8 cellular contexts compared by ENCODE assay signal in genomic region chr16:30394603-30395154, GRCh38. TPM values are rescaled to one million over a fixed set of nuclear protein-coding genes. Genes with fewer than 3 reads are reported as not detected.
DNase-seq lines count a peak whose midpoint lies in the region; ATAC-seq, FAIRE-seq and TF ChIP-seq lines count a peak whose summit lies in the region.

No MANE protein-coding gene starts in this region.

- H3K27me3 ChIP-seq in AG04450 (ENCODE audit: control insufficient read depth, insufficient read depth, low read length) (no peaks in the 10 kb centered on the region), HL-60 (ENCODE audit: insufficient read depth, poor library complexity, severe bottlenecking) (no peaks in the 10 kb centered on the region), K562 (ENCODE audit: control insufficient read depth in 2 of 2, insufficient read depth in 2 of 2, low read length in 2 of 2) (no peaks in the 10 kb centered on the region)

- peaks cover 23 to 46% of the 10 kb centered on the region in 2 experiments for H3K4me1 ChIP-seq in K562 (replicated peaks in 1 of 2; ENCODE audit: control insufficient read depth in 2 of 2, insufficient read depth in 2 of 2, low read length in 2 of 2)

- H3K79me2 ChIP-seq in K562 (ENCODE audit: control insufficient read depth, insufficient read depth, low read length) = peaks cover 10% of the 10 kb centered on the region

- peak; percentile 79 for FAIRE-seq in K562 (lab: Jason Lieb, UNC)

- H3K27ac ChIP-seq in AG04450 (ENCODE audit: low read depth, low read length) = peak overlapping the region; percentile 91
- peak overlapping the region; percentile 51 for H3K27ac ChIP-seq in HL-60 (replicated peaks)
- H3K27ac ChIP-seq in K562 (ENCODE audit: extremely low read depth, low read depth, low read length) = peak overlapping the region; percentile 86
- peak overlapping the region; percentile 21 for H3K27ac ChIP-seq in temporal lobe (ENCODE audit: low read depth, low read length)

- BruUV-seq in K562 (replicated peaks; lab: Mats Ljungman, UMichigan) = no TSS peak

- H3K36me3 ChIP-seq in K562 (ENCODE audit: control insufficient read depth, insufficient read depth, low read length) = peaks cover 21% of the 10 kb centered on the region; the same call in 2 of the 3 replicates

- no peak for TF ChIP-seq RAD21 in K562 (CRISPR knock-in tag; conservative IDR thresholded peaks at IDR 0.05 in 1 of 2, IDR thresholded peaks at IDR 0.05 in 1 of 2)

- H3K9me3 ChIP-seq in AG04450 (ENCODE audit: control insufficient read depth, insufficient read depth, low read length) = no peaks in the 10 kb centered on the region; the same call in 1 of the 2 replicates
- no peaks in the 10 kb centered on the region for H3K9me3 ChIP-seq in K562 (replicated peaks; ENCODE audit: control insufficient read depth, insufficient read depth, low read depth, low read length)

- CTCF ChIA-PET in AG04450 (lab: Charles Lee) (interaction anchor here (0.5 to 2.5 kb wide), 5 partner anchors 13 to 339 kb away, joined by 3 to 13 read pairs (median 5); partner anchors contain the start of gene ZNF771), K562 (lab: Yijun Ruan, JAX; ENCODE audit: low intra/inter-chr PET ratio) (interaction anchor here (0.5 to 0.6 kb wide), 2 partner anchors 313 to 466 kb away, joined by 4 read pairs; no protein-coding TSS in a partner anchor)

- TF ChIP-seq EP300 in K562 (IDR thresholded peaks at IDR 0.05; ENCODE audit: low read length) = no peak

- H3K4me3 ChIP-seq in AG04450 (ENCODE audit: low read depth, low read length) = peak overlapping the region; percentile 79
- peak overlapping the region; percentile 85 for H3K4me3 ChIP-seq in HL-60 (replicated peaks; ENCODE audit: insufficient read depth, low read length)
- H3K4me3 ChIP-seq in K562 = peak overlapping the region; percentile 87

- no peak; the same call in 1 of the 2 replicates for TF ChIP-seq POLR2A in K562 (conservative IDR thresholded peaks at IDR 0.05)

- TF ChIP-seq CTCF in AG04450 (IDR thresholded peaks at IDR 0.05; ENCODE audit: low read depth, low read length) = no peak
- TF ChIP-seq CTCF in HL-60 (IDR thresholded peaks at IDR 0.05; ENCODE audit: insufficient read depth, low read length) = no peak
- no peak for TF ChIP-seq CTCF in K562 (IDR thresholded peaks at IDR 0.05 in 2 of 3, conservative IDR thresholded peaks at IDR 0.05 in 1 of 3; ENCODE audit: insufficient read depth in 2 of 3, low read depth in 1 of 3, low read length in 3 of 3)

- 3% methylated on average over 22 of the region's 31 CpGs for WGBS in K562 (ENCODE audit: insufficient coverage, low coverage, missing lambda C conversion rate)

- peak overlapping the region; percentile 93 for H2AFZ ChIP-seq in K562 (ENCODE audit: low read depth, low read length)

- peak overlapping the region; percentile 76 for H3K4me2 ChIP-seq in K562 (ENCODE audit: insufficient read depth, low read length)

- DNase-seq in AG04450 (ENCODE audit: low read depth, low spot score) = no peak
- DNase-seq in HL-60 (ENCODE audit: low read depth in 1 of 2, low spot score in 1 of 2) = no peak
- peak in 3 of 4 experiments; percentile 27 to 76 (median 55) for DNase-seq in K562 (ENCODE audit: extremely low read depth in 1 of 4, low spot score in 3 of 4)
- DNase-seq in kidney glomerular epithelial cell (lab: John Stamatoyannopoulos, UW) = peak; percentile 10
- DNase-seq in foreskin melanocyte = no peak
- DNase-seq in activated CD4-positive, CD25-positive, alpha-beta regulatory T cell (lab: John Stamatoyannopoulos, UW) = no peak
- no peak for DNase-seq in NCI-H774 (lab: John Stamatoyannopoulos, UW)

- intact Hi-C loops in K562 (cut with micrococcal nuclease) = loop anchor here (2.0 kb wide), 1 partner anchor 14 kb away; no protein-coding TSS in a partner anchor

- ATAC-seq in K562 = peak; percentile 47

- H4K20me1 ChIP-seq in K562 (replicated peaks; ENCODE audit: control insufficient read depth, insufficient read depth, low read length) = no peaks in the 10 kb centered on the region

- in situ Hi-C loops in K562 (cut with MboI) = no loop called here

- POLR2A ChIA-PET in AG04450 (lab: Yijun Ruan, JAX) = interaction anchor here (0.6 to 2.1 kb wide), 8 partner anchors 13 to 329 kb away, joined by 3 to 23 read pairs (median 6); partner anchors contain the start of genes ALDOA and ZNF771
- POLR2A ChIA-PET in K562 (lab: Yijun Ruan, JAX) = interaction anchor here (0.6 to 1.9 kb wide), 6 partner anchors 12 to 346 kb away, joined by 3 to 5 read pairs (median 3); partner anchors contain the start of genes SEPTIN1, TBC1D10B and ZNF689

- H3K9ac ChIP-seq in K562 (ENCODE audit: insufficient read depth in 1 of 2, low read depth in 2 of 2, low read length in 2 of 2) = peak overlapping the region; percentile 79 to 95

- H3K9me1 ChIP-seq in K562 (ENCODE audit: control insufficient read depth, insufficient read depth, low read length) = no peaks in the 10 kb centered on the region

RNA-seq across cellular contexts. Expression of gene ZNF48, which starts 0.5 kb away (rescaled TPM):
- polyA plus RNA-seq in AG04450 (2011; rRNA removed) (4.3 and 5.3 TPM in 2 replicates), K562 (2011; rRNA removed) (3.6 and 4.7 TPM in 2 replicates), K562 (2014; fragmentation: Illumina TruSeq; extraction: Trizol) (4.6 and 8.2 TPM in 2 replicates), K562 (2014; fragmentation: Nextera tagmentation; extraction: Ambion mirVana) (under 1 TPM; 0.38 to 0.46 TPM), K562 (2014; rRNA removed) (5.8 and 6.0 TPM in 2 replicates)
- 5.9 and 6.6 TPM in 2 replicates for polyA minus RNA-seq in AG04450 (2011; rRNA and poly(A)+ RNA removed)
- 9.7 and 12.9 TPM in 2 replicates for total RNA-seq in K562 (2011; cell fraction: chromatin; rRNA removed; ENCODE audit: low replicate concordance)
- total RNA-seq in K562 (2011; cell fraction: nucleolus; rRNA removed) = 10.7 and 14.3 TPM in 2 replicates
- 6.7 and 7.0 TPM in 2 replicates for total RNA-seq in K562 (2011; cell fraction: nucleoplasm; rRNA removed)
- total RNA-seq in K562 (2014; rRNA removed) (8.6 and 10.8 TPM in 2 replicates), K562 (2014; rRNA removed; fragmentation: Illumina TruSeq; extraction: Trizol) (3.3 and 3.4 TPM in 2 replicates), K562 (2015; rRNA removed; fragmentation: Illumina TruSeq; extraction: Trizol) (7.4 and 7.7 TPM in 2 replicates), K562 (2021) (9.0 and 11.6 TPM in 2 replicates), temporal lobe (20.4 TPM)
- polyA plus RNA-seq in K562 (2011; cell fraction: cytosol; rRNA removed) = 3.9 and 10.6 TPM in 2 replicates
- 4.6 and 11.2 TPM in 2 replicates for polyA plus RNA-seq in K562 (2011; cell fraction: nucleus; rRNA removed)
- 6.1 and 7.6 TPM in 2 replicates for polyA plus RNA-seq in K562 (2012)
- 2.8 and 4.5 TPM in 2 replicates for polyA minus RNA-seq in K562 (2011; rRNA and poly(A)+ RNA removed)
- 3.7 and 5.3 TPM in 2 replicates for polyA minus RNA-seq in K562 (2011; cell fraction: cytosol; rRNA and poly(A)+ RNA removed)
- 5.9 and 6.3 TPM in 2 replicates for polyA minus RNA-seq in K562 (2011; cell fraction: nucleus; rRNA and poly(A)+ RNA removed)

RNA-seq across cellular contexts. Expression of gene SEPTIN1, which starts 12.3 kb away (rescaled TPM):
- polyA plus RNA-seq in AG04450 (2011; rRNA removed) (not detected in 2 replicates), K562 (2011; rRNA removed) (2.1 and 2.3 TPM in 2 replicates), K562 (2014; fragmentation: Illumina TruSeq; extraction: Trizol) (0.94 and 3.0 TPM in 2 replicates), K562 (2014; fragmentation: Nextera tagmentation; extraction: Ambion mirVana) (under 1 TPM in 1 of 2 experiments, not detected in 1; 0.23 TPM), K562 (2014; rRNA removed) (4.5 and 5.1 TPM in 2 replicates)
- 0.51 TPM in 1 of 2 replicates, not detected in the other for polyA minus RNA-seq in AG04450 (2011; rRNA and poly(A)+ RNA removed)
- total RNA-seq in K562 (2011; cell fraction: chromatin; rRNA removed; ENCODE audit: low replicate concordance) = 3.4 and 4.0 TPM in 2 replicates
- 2.5 and 4.2 TPM in 2 replicates for total RNA-seq in K562 (2011; cell fraction: nucleolus; rRNA removed)
- 3.8 and 7.6 TPM in 2 replicates for total RNA-seq in K562 (2011; cell fraction: nucleoplasm; rRNA removed)
- total RNA-seq in K562 (2014; rRNA removed) (2.3 and 3.0 TPM in 2 replicates), K562 (2014; rRNA removed; fragmentation: Illumina TruSeq; extraction: Trizol) (1.2 TPM in 2 replicates), K562 (2015; rRNA removed; fragmentation: Illumina TruSeq; extraction: Trizol) (0.69 and 0.72 TPM in 2 replicates), K562 (2021) (4.2 and 5.6 TPM in 2 replicates), temporal lobe (0.74 TPM)
- 3.4 TPM in 2 replicates for polyA plus RNA-seq in K562 (2011; cell fraction: cytosol; rRNA removed)
- polyA plus RNA-seq in K562 (2011; cell fraction: nucleus; rRNA removed) = 6.0 and 6.8 TPM in 2 replicates
- 3.3 and 4.4 TPM in 2 replicates for polyA plus RNA-seq in K562 (2012)
- polyA minus RNA-seq in K562 (2011; rRNA and poly(A)+ RNA removed) = 0.42 and 1.3 TPM in 2 replicates
- 1.3 and 3.0 TPM in 2 replicates for polyA minus RNA-seq in K562 (2011; cell fraction: cytosol; rRNA and poly(A)+ RNA removed)
- 1.4 and 1.8 TPM in 2 replicates for polyA minus RNA-seq in K562 (2011; cell fraction: nucleus; rRNA and poly(A)+ RNA removed)

RNA-seq across cellular contexts. Expression of gene ZNF771, which starts 12.7 kb away (rescaled TPM):
- 9.3 and 10.1 TPM in 2 replicates for polyA plus RNA-seq in AG04450 (2011; rRNA removed)
- polyA minus RNA-seq in AG04450 (2011; rRNA and poly(A)+ RNA removed) = 5.8 and 6.3 TPM in 2 replicates
- 11.2 and 27.3 TPM in 2 replicates for total RNA-seq in K562 (2011; cell fraction: chromatin; rRNA removed; ENCODE audit: low replicate concordance)
- total RNA-seq in K562 (2011; cell fraction: nucleolus; rRNA removed) = 18.3 and 18.7 TPM in 2 replicates
- 23.9 and 39.2 TPM in 2 replicates for total RNA-seq in K562 (2011; cell fraction: nucleoplasm; rRNA removed)
- total RNA-seq in K562 (2014; rRNA removed) = 11.2 and 12.2 TPM in 2 replicates
- total RNA-seq in K562 (2014; rRNA removed; fragmentation: Illumina TruSeq; extraction: Trizol) = 3.2 and 3.6 TPM in 2 replicates
- 3.8 and 4.4 TPM in 2 replicates for total RNA-seq in K562 (2015; rRNA removed; fragmentation: Illumina TruSeq; extraction: Trizol)
- total RNA-seq in K562 (2021) = 11.6 and 11.9 TPM in 2 replicates
- polyA plus RNA-seq in K562 (2011; rRNA removed) = 4.3 and 5.1 TPM in 2 replicates
- polyA plus RNA-seq in K562 (2011; cell fraction: cytosol; rRNA removed) = 7.5 and 37.3 TPM in 2 replicates
- 5.7 and 14.8 TPM in 2 replicates for polyA plus RNA-seq in K562 (2011; cell fraction: nucleus; rRNA removed)
- polyA plus RNA-seq in K562 (2012) = 6.0 and 7.0 TPM in 2 replicates
- 2.9 and 3.2 TPM in 2 replicates for polyA plus RNA-seq in K562 (2014; fragmentation: Illumina TruSeq; extraction: Trizol)
- 1 to 10 TPM; 1.5 to 1.7 TPM for polyA plus RNA-seq in K562 (2014; fragmentation: Nextera tagmentation; extraction: Ambion mirVana)
- polyA plus RNA-seq in K562 (2014; rRNA removed) = 8.3 and 12.6 TPM in 2 replicates
- 3.7 and 5.0 TPM in 2 replicates for polyA minus RNA-seq in K562 (2011; rRNA and poly(A)+ RNA removed)
- polyA minus RNA-seq in K562 (2011; cell fraction: cytosol; rRNA and poly(A)+ RNA removed) = 2.2 and 4.0 TPM in 2 replicates
- 3.8 and 4.2 TPM in 2 replicates for polyA minus RNA-seq in K562 (2011; cell fraction: nucleus; rRNA and poly(A)+ RNA removed)
- 5.4 TPM for total RNA-seq in temporal lobe

RNA-seq across cellular contexts. Expression of gene MYL11, which starts 20.1 kb away (rescaled TPM):
- polyA plus RNA-seq in AG04450 (2011; rRNA removed) = 0.55 TPM in 1 of 2 replicates, not detected in the other
- polyA minus RNA-seq in AG04450 (2011; rRNA and poly(A)+ RNA removed) = not detected in 2 replicates
- not detected in 2 replicates for total RNA-seq in K562 (2011; cell fraction: chromatin; rRNA removed; ENCODE audit: low replicate concordance)
- total RNA-seq in K562 (2011; cell fraction: nucleolus; rRNA removed) = not detected in 2 replicates
- not detected in 2 replicates for total RNA-seq in K562 (2011; cell fraction: nucleoplasm; rRNA removed)
- 1.7 TPM in 1 of 2 replicates, not detected in the other for total RNA-seq in K562 (2014; rRNA removed)
- total RNA-seq in K562 (2014; rRNA removed; fragmentation: Illumina TruSeq; extraction: Trizol) = not detected in 2 replicates
- total RNA-seq in K562 (2015; rRNA removed; fragmentation: Illumina TruSeq; extraction: Trizol) = 1.5 and 2.0 TPM in 2 replicates
- 1.5 and 1.7 TPM in 2 replicates for total RNA-seq in K562 (2021)
- 0.31 TPM in 1 of 2 replicates, not detected in the other for polyA plus RNA-seq in K562 (2011; rRNA removed)
- polyA plus RNA-seq in K562 (2011; cell fraction: cytosol; rRNA removed) = 0.15 and 1.0 TPM in 2 replicates
- 1.1 TPM in 1 of 2 replicates, not detected in the other for polyA plus RNA-seq in K562 (2011; cell fraction: nucleus; rRNA removed)
- polyA plus RNA-seq in K562 (2012) = 0.53 and 3.4 TPM in 2 replicates
- polyA plus RNA-seq in K562 (2014; fragmentation: Illumina TruSeq; extraction: Trizol) = not detected in 2 replicates
- under 1 TPM; 0.52 to 0.73 TPM for polyA plus RNA-seq in K562 (2014; fragmentation: Nextera tagmentation; extraction: Ambion mirVana)
- 0.62 TPM in 1 of 2 replicates, not detected in the other for polyA plus RNA-seq in K562 (2014; rRNA removed)
- polyA minus RNA-seq in K562 (2011; rRNA and poly(A)+ RNA removed) = not detected in 2 replicates
- polyA minus RNA-seq in K562 (2011; cell fraction: cytosol; rRNA and poly(A)+ RNA removed) = not detected in 2 replicates
- polyA minus RNA-seq in K562 (2011; cell fraction: nucleus; rRNA and poly(A)+ RNA removed) = not detected in 2 replicates
- not detected for total RNA-seq in temporal lobe

RNA-seq across cellular contexts. Expression of gene TBC1D10B, which starts 24.4 kb away (rescaled TPM):
- polyA plus RNA-seq in AG04450 (2011; rRNA removed) (12.0 and 14.8 TPM in 2 replicates), K562 (2011; rRNA removed) (11.5 and 13.7 TPM in 2 replicates), K562 (2014; fragmentation: Illumina TruSeq; extraction: Trizol) (24.4 and 28.4 TPM in 2 replicates), K562 (2014; fragmentation: Nextera tagmentation; extraction: Ambion mirVana) (1 to 10 TPM; 2.2 to 2.3 TPM), K562 (2014; rRNA removed) (24.0 and 27.9 TPM in 2 replicates)
- polyA minus RNA-seq in AG04450 (2011; rRNA and poly(A)+ RNA removed) = 16.8 and 18.3 TPM in 2 replicates
- 61.1 and 115 TPM in 2 replicates for total RNA-seq in K562 (2011; cell fraction: chromatin; rRNA removed; ENCODE audit: low replicate concordance)
- 62.5 and 64.2 TPM in 2 replicates for total RNA-seq in K562 (2011; cell fraction: nucleolus; rRNA removed)
- 60.7 and 73.4 TPM in 2 replicates for total RNA-seq in K562 (2011; cell fraction: nucleoplasm; rRNA removed)
- total RNA-seq in K562 (2014; rRNA removed) (28.9 and 37.9 TPM in 2 replicates), K562 (2014; rRNA removed; fragmentation: Illumina TruSeq; extraction: Trizol) (11.9 and 12.6 TPM in 2 replicates), K562 (2015; rRNA removed; fragmentation: Illumina TruSeq; extraction: Trizol) (16.9 and 17.5 TPM in 2 replicates), K562 (2021) (52.1 and 55.4 TPM in 2 replicates), temporal lobe (28.8 TPM)
- 20.5 and 29.5 TPM in 2 replicates for polyA plus RNA-seq in K562 (2011; cell fraction: cytosol; rRNA removed)
- polyA plus RNA-seq in K562 (2011; cell fraction: nucleus; rRNA removed) = 30.9 and 49.1 TPM in 2 replicates
- polyA plus RNA-seq in K562 (2012) = 33.7 and 38.6 TPM in 2 replicates
- polyA minus RNA-seq in K562 (2011; rRNA and poly(A)+ RNA removed) = 13.2 and 19.4 TPM in 2 replicates
- polyA minus RNA-seq in K562 (2011; cell fraction: cytosol; rRNA and poly(A)+ RNA removed) = 28.0 and 31.6 TPM in 2 replicates
- polyA minus RNA-seq in K562 (2011; cell fraction: nucleus; rRNA and poly(A)+ RNA removed) = 12.7 and 15.8 TPM in 2 replicates

Comparison
In these comparisons a context has a peak if more than half of its experiments do, and no peak if none do; other contexts are left out.
1. DNase-seq: peak in K562 (3 of 4) and kidney glomerular epithelial cell (single experiment); none in AG04450 (single experiment), HL-60 (0 of 2), foreskin melanocyte (single experiment), activated CD4-positive, CD25-positive, alpha-beta regulatory T cell (0 of 4) and NCI-H774 (single experiment).
2. H3K27ac ChIP-seq: peak in every context shown above with its lines; median percentile 91 in AG04450; 86 in K562; 51 in HL-60; 21 in temporal lobe.
3. Peak in every context shown above with its lines, with median percentiles within 50 percentile points of each other: H3K4me3 ChIP-seq.